Comparison of ENCODE assay signal across 27 cellular contexts in genomic region chr2:200637886-200638285, GRCh38. TPM values are rescaled to one million over a fixed set of nuclear protein-coding genes. Genes with fewer than 3 reads are reported as not detected.
"Had no signal": no experiment of that assay in that cellular context is flagged by ENCODE, and none has a peak within 500 bp of the region (broad histone marks: within the 10 kb centered on the region; RNA-seq: fewer than 3 reads in every experiment).

No MANE protein-coding gene starts in this region.

- H3K4me1 Mint-ChIP-seq: naive thymus-derived CD8-positive, alpha-beta T cell; neural crest cell; stimulated activated effector memory CD8-positive, alpha-beta T cell treated with anti-CD3 and anti-CD28 coated beads, Interleukin-12 subunit alpha, Interleukin-12 subunit beta, amount 100 ng/mL, for 72 hours; stimulated activated naive B cell treated with anti-CD40 and anti-IgM and Interleukin-4, amounts not matched to agents 10 μg/mL and 1 μg/mL and 100 μg/mL, for 72 hours had no signal

- ATAC-seq: naive thymus-derived CD8-positive, alpha-beta T cell; natural killer cell treated with Interleukin-12 subunit alpha and Interleukin-12 subunit beta and Interleukin-15 and Interleukin-18, amount 100 ng/mL, for 72 hours; pancreas; right cardiac atrium; right lobe of liver; stimulated activated effector memory CD8-positive, alpha-beta T cell treated with anti-CD3 and anti-CD28 coated beads, Interleukin-12 subunit alpha, Interleukin-12 subunit beta, amount 100 ng/mL, for 72 hours; stimulated activated naive B cell treated with anti-CD40 and anti-IgM and Interleukin-4, amounts not matched to agents 10 μg/mL and 1 μg/mL and 100 μg/mL, for 72 hours; upper lobe of right lung had no signal

- H3K9me3 Mint-ChIP-seq: natural killer cell treated with Interleukin-12 subunit alpha and Interleukin-12 subunit beta and Interleukin-15 and Interleukin-18, amount 100 ng/mL, for 72 hours; neural crest cell; type B pancreatic cell had no signal

- H3K36me3 Mint-ChIP-seq: natural killer cell treated with Interleukin-12 subunit alpha and Interleukin-12 subunit beta and Interleukin-15 and Interleukin-18, amount 100 ng/mL, for 72 hours; stimulated activated effector memory CD8-positive, alpha-beta T cell treated with anti-CD3 and anti-CD28 coated beads, Interleukin-12 subunit alpha, Interleukin-12 subunit beta, amount 100 ng/mL, for 72 hours; type B pancreatic cell had no signal

- H3K27me3 ChIP-seq: neutrophil, pancreas, right lobe of liver, sigmoid colon, stomach, tibial artery, transverse colon, upper lobe of right lung, uterus had no signal

- H3K9me3 ChIP-seq: neutrophil, pancreas, prostate gland, right lobe of liver, stomach, thoracic aorta, upper lobe of right lung had no signal

- H3K27me3 Mint-ChIP-seq: stimulated activated naive B cell treated with anti-CD40 and anti-IgM and Interleukin-4, amounts not matched to agents 10 μg/mL and 1 μg/mL and 100 μg/mL, for 72 hours; type B pancreatic cell had no signal

- H3K4me3 Mint-ChIP-seq: naive thymus-derived CD8-positive, alpha-beta T cell; natural killer cell treated with Interleukin-12 subunit alpha and Interleukin-12 subunit beta and Interleukin-15 and Interleukin-18, amount 100 ng/mL, for 72 hours; nephron progenitor cell; neural crest cell; stimulated activated effector memory CD8-positive, alpha-beta T cell treated with anti-CD3 and anti-CD28 coated beads, Interleukin-12 subunit alpha, Interleukin-12 subunit beta, amount 100 ng/mL, for 72 hours; stimulated activated naive B cell treated with anti-CD40 and anti-IgM and Interleukin-4, amounts not matched to agents 10 μg/mL and 1 μg/mL and 100 μg/mL, for 72 hours; stimulated activated naive CD8-positive, alpha-beta T cell treated with anti-CD3 and anti-CD28 coated beads, Interleukin-15, Interleukin-2, amounts not matched to agents 100 ng/mL and 50 ng/mL, for 24 hours; type B pancreatic cell had no signal

- DNase-seq: naive thymus-derived CD8-positive, alpha-beta T cell; nephron progenitor cell; nucleus accumbens; pancreas; right cardiac atrium; right lobe of liver; sigmoid colon; small intestine; stimulated activated CD4-positive, alpha-beta T cell treated with anti-CD3 and anti-CD28 coated beads, Interleukin-15, amount 100 ng/mL, for 24 hours; stimulated activated CD4-positive, alpha-beta T cell treated with anti-CD3 and anti-CD28 coated beads, Interleukin-2, amount 100 ng/mL, for 24 hours; stimulated activated CD4-positive, alpha-beta T cell treated with anti-CD3 and anti-CD28 coated beads, Interleukin-2, amount 100 ng/mL, for 48 hours; stimulated activated CD4-positive, alpha-beta T cell treated with anti-CD3 and anti-CD28 coated beads, Interleukin-4, amount 100 ng/mL, for 24 hours; stimulated activated naive B cell treated with anti-CD40 and anti-IgM and Interleukin-4, amounts not matched to agents 10 μg/mL and 1 μg/mL and 100 μg/mL, for 72 hours; stimulated activated naive CD4-positive, alpha-beta T cell treated with Interleukin-2 at 50 U/mL for 16 hours; stomach; tibial artery; transverse colon; upper lobe of right lung; uterus had no signal

- H3K4me3 ChIP-seq: pancreas, prostate gland, right lobe of liver, sigmoid colon, stomach, thoracic aorta, tibial artery, transverse colon, upper lobe of right lung, uterus had no signal

- H3K36me3 ChIP-seq: neutrophil, prostate gland, transverse colon, uterus had no signal

- H3K4me1 ChIP-seq: pancreas, prostate gland, sigmoid colon, stomach, tibial artery, transverse colon, upper lobe of right lung, uterus had no signal

- H3K27ac Mint-ChIP-seq: naive thymus-derived CD8-positive, alpha-beta T cell; natural killer cell treated with Interleukin-12 subunit alpha and Interleukin-12 subunit beta and Interleukin-15 and Interleukin-18, amount 100 ng/mL, for 72 hours; nephron progenitor cell; stimulated activated effector memory CD8-positive, alpha-beta T cell treated with anti-CD3 and anti-CD28 coated beads, Interleukin-12 subunit alpha, Interleukin-12 subunit beta, amount 100 ng/mL, for 72 hours; stimulated activated naive B cell treated with anti-CD40 and anti-IgM and Interleukin-4, amounts not matched to agents 10 μg/mL and 1 μg/mL and 100 μg/mL, for 72 hours; stimulated activated naive CD8-positive, alpha-beta T cell treated with anti-CD3 and anti-CD28 coated beads, Interleukin-15, Interleukin-2, amounts not matched to agents 100 ng/mL and 50 ng/mL, for 24 hours; type B pancreatic cell had no signal

- H3K27ac ChIP-seq: neutrophil, pancreas, prostate gland, right lobe of liver, sigmoid colon, stomach, thoracic aorta, tibial artery, transverse colon, upper lobe of right lung, uterus had no signal

RNA-seq across cellular contexts. Expression of gene AOX1, which starts 52.1 kb away (rescaled TPM):
- total RNA-seq: naive thymus-derived CD8-positive, alpha-beta T cell had no signal
